In genomic region chr9:106717686-106718085, GRCh38 we compare ENCODE assay signal across 11 cellular contexts.
A peak's percentile ranks its signal among the peaks of the same experiment; 100 is the strongest.
DNase-seq lines count a peak whose midpoint lies in the region; TF ChIP-seq lines count a peak whose summit lies in the region.
"Had no signal": no experiment of that assay in that cellular context is flagged by ENCODE, and none has a peak within 500 bp of the region (broad histone marks: within the 10 kb centered on the region; RNA-seq: fewer than 3 reads in every experiment).

No MANE protein-coding gene starts in this region.

- H3K27ac ChIP-seq in adrenal gland (no peak overlapping the region), hepatocyte (peak overlapping the region; percentile 32), thyroid gland (no peak overlapping the region)

- no peaks in the 10 kb centered on the region for H3K9me3 ChIP-seq in adrenal gland (replicated peaks in 1 of 3)
- H3K9me3 ChIP-seq in hepatocyte (ENCODE audit: low read depth) = no peaks in the 10 kb centered on the region
- H3K9me3 ChIP-seq in thyroid gland = no peaks in the 10 kb centered on the region
- H3K9me3 ChIP-seq: spleen had no signal

- H3K4me1 ChIP-seq in adrenal gland (replicated peaks in 1 of 2) (peaks cover 0 to 8% of the 10 kb centered on the region in 2 donors), hepatocyte (ENCODE audit: insufficient read depth) (peaks cover 11% of the 10 kb centered on the region), thyroid gland (peaks cover 0 to 7% of the 10 kb centered on the region in 2 donors)
- H3K4me1 ChIP-seq: spleen had no signal

- H3K36me3 ChIP-seq in adrenal gland (replicated peaks in 1 of 2) (no peaks in the 10 kb centered on the region), hepatocyte (replicated peaks; ENCODE audit: insufficient read depth, low read depth) (no peaks in the 10 kb centered on the region), thyroid gland (no peaks in the 10 kb centered on the region)
- H3K36me3 ChIP-seq: spleen had no signal

- H3K4me3 ChIP-seq in adrenal gland (no peak overlapping the region), hepatocyte (no peak overlapping the region), thyroid gland (replicated peaks in 1 of 3) (no peak overlapping the region)
- H3K4me3 ChIP-seq: spleen had no signal

- intact Hi-C loops in adrenal gland (cut with DNase I) (no loop called here), thyroid gland (cut with DNase I) (no loop called here)

- H3K9me2 ChIP-seq in hepatocyte (replicated peaks; ENCODE audit: insufficient read depth) = no peaks in the 10 kb centered on the region

- no peaks in the 10 kb centered on the region for H3K79me2 ChIP-seq in hepatocyte

- H3K4me2 ChIP-seq in hepatocyte = peak overlapping the region; percentile 42

- WGBS in adrenal gland, 4 donors = 26 to 50% (median 43%) methylated on average over 2 of the region's 2 CpGs
- WGBS in hepatocyte (ENCODE audit: low lambda C conversion rate, missing lambda C conversion rate) = 60% methylated on average over 2 of the region's 2 CpGs
- 68 to 70% methylated on average over 2 of the region's 2 CpGs for WGBS in thyroid gland, 2 donors

- DNase-seq in SIG-M5 treated with dmso at 0.1 percent for 504 hours (lab: John Stamatoyannopoulos, UW; ENCODE audit: unreplicated experiment) (peak; percentile 12), SIG-M5 (lab: John Stamatoyannopoulos, UW) (no peak), adrenal gland (peak in 6 of 7 donors; percentile 15 to 60 (median 29)), hepatocyte (ENCODE audit: low spot score) (peak; percentile 33), thyroid gland (peak; percentile 11 to 22), occipital lobe (lab: John Stamatoyannopoulos, UW) (no peak), KG1 (lab: John Stamatoyannopoulos, UW) (no peak)
- no peak for DNase-seq in activated CD8-positive, alpha-beta memory T cell treated with anti-CD3 and anti-CD28 coated beads, Interleukin-2, amount 50 U/mL, for 48 hours
- DNase-seq: left ventricle myocardium superior; spleen; stimulated activated naive CD4-positive, alpha-beta T cell had no signal

- peak in 4 of 6 experiments; percentile 17 to 31 (median 23) for TF ChIP-seq CTCF in adrenal gland (IDR thresholded peaks at IDR 0.05)
- TF ChIP-seq CTCF in hepatocyte (IDR thresholded peaks at IDR 0.05; ENCODE audit: poor library complexity) = peak; percentile 16
- TF ChIP-seq CTCF in thyroid gland (IDR thresholded peaks at IDR 0.05) = peak in 4 of 6 experiments; percentile 39 to 52 (median 44)

- no peaks in the 10 kb centered on the region for H3K27me3 ChIP-seq in adrenal gland
- H3K27me3 ChIP-seq in hepatocyte = no peaks in the 10 kb centered on the region
- no peaks in the 10 kb centered on the region for H3K27me3 ChIP-seq in thyroid gland
- H3K27me3 ChIP-seq: spleen had no signal

- H2AFZ ChIP-seq in hepatocyte = no peak overlapping the region

- TF ChIP-seq POLR2A in adrenal gland (IDR thresholded peaks at IDR 0.05) (no peak), thyroid gland (IDR thresholded peaks at IDR 0.05) (no peak)

- no peaks in the 10 kb centered on the region for H4K20me1 ChIP-seq in hepatocyte (ENCODE audit: insufficient read depth, poor library complexity, severe bottlenecking)

Comparison
In these comparisons a context has a peak if more than half of its experiments do, and no peak if none do; other contexts are left out.
1. DNase-seq: peak in SIG-M5 treated with dmso at 0.1 percent for 504 hours (single experiment), adrenal gland (6 of 7), hepatocyte (single experiment) and thyroid gland (2 of 2); none in SIG-M5 (single experiment), occipital lobe (single experiment), activated CD8-positive, alpha-beta memory T cell treated with anti-CD3 and anti-CD28 coated beads, Interleukin-2, amount 50 U/mL, for 48 hours (single experiment) and KG1 (single experiment).
2. Peak in every context shown above with its lines, with median percentiles within 50 percentile points of each other: CTCF ChIP-seq.